In genomic region chr14:34539407-34540180, GRCh38 we compare ENCODE assay signal across 8 cellular contexts. TPM values are rescaled to one million over a fixed set of nuclear protein-coding genes. Genes with fewer than 3 reads are reported as not detected.
DNase-seq lines count a peak whose midpoint lies in the region; ATAC-seq lines count a peak whose summit lies in the region.

Gene EAPP (minus strand): TSS chr14:34539701. CDS start chr14:34539628, 73 bp downstream.

- ATAC-seq in HG03159 (IDR thresholded peaks at IDR 0.05; ENCODE audit: unreplicated experiment), result peak; percentile 100

- DNase-seq in activated CD4-positive, CD25-positive, alpha-beta regulatory T cell treated with anti-CD3 and anti-CD28 coated beads, Interleukin-2, amount 50 U/mL, for 16 hours (ENCODE audit: low read depth, low spot score), result peak; percentile 92
- no peak for DNase-seq in activated CD4-positive, CD25-positive, alpha-beta regulatory T cell (lab: John Stamatoyannopoulos, UW)
- DNase-seq in T-helper 9 cell, result peak; percentile 93
- DNase-seq in cerebellum (ENCODE audit: low spot score), result peak; percentile 98
- peak; percentile 99 for DNase-seq in left kidney (ENCODE audit: low read depth, low spot score)
- DNase-seq in stimulated activated CD4-positive, alpha-beta T cell treated with anti-CD3 and anti-CD28 coated beads, Interleukin-2, amount 100 ng/mL, for 48 hours, result peak; percentile 91 to 93
- no peak for DNase-seq in COLO668 (lab: John Stamatoyannopoulos, UW; ENCODE audit: unreplicated experiment)

RNA-seq across cellular contexts. Expression of gene EAPP, which starts in this region (rescaled TPM):
- total RNA-seq in cerebellum, result 38.4 TPM

Comparison
In these comparisons a context has a peak if more than half of its experiments do, and no peak if none do; other contexts are left out.
1. DNase-seq: peak in activated CD4-positive, CD25-positive, alpha-beta regulatory T cell treated with anti-CD3 and anti-CD28 coated beads, Interleukin-2, amount 50 U/mL, for 16 hours (single experiment), T-helper 9 cell (single experiment), cerebellum (single experiment), left kidney (single experiment) and stimulated activated CD4-positive, alpha-beta T cell treated with anti-CD3 and anti-CD28 coated beads, Interleukin-2, amount 100 ng/mL, for 48 hours (2 of 2); none in activated CD4-positive, CD25-positive, alpha-beta regulatory T cell (0 of 4) and COLO668 (single experiment).